ENCODE assay signal across 18 cellular contexts in the genomic region with DNA sequence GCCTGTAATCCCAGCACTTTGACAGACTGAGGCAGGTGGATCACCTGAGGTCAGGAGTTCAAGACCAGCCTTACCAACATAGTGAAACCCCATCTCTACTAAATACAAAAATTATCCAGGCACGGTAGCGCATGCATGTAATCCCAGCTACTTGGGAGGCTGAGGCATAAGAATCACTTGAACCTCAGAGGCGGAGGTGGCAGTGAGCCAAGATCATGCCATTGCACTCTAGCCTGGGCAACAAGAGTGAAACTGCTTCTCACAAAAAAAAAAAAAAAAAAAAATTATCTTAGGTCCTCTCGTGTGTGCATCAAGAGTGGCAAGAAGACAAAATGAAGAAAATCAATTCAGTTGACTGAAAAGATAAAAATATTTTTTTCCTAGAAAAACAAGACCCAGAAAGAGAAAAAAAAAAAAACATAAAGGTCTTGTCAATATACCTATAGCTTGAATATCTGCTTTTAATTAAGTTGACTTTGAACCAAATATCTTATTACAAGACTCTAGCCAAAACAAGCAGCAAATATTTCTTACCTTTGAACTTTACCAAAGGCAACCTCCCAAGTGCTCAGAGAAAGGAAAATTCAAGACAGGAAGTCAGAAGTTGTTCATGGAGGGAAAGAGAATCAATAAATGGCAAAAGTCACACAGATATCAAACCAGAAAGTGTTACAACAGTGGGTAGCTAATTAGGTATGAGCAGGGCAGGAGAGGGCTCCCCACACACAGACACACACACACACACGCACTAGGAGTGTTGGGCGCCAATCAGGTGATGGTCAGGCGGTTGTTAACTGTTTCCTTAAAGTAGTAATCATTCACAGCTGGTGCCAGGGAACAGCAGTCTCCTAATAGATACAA. TPM values are rescaled to one million over a fixed set of nuclear protein-coding genes. Genes with fewer than 3 reads are reported as not detected.
DNase-seq lines count a peak whose midpoint lies in the region; ATAC-seq, FAIRE-seq and TF ChIP-seq lines count a peak whose summit lies in the region.
"Had no signal": no experiment of that assay in that cellular context is flagged by ENCODE, and none has a peak within 500 bp of the region (broad histone marks: within the 10 kb centered on the region; RNA-seq: fewer than 3 reads in every experiment).

No MANE protein-coding gene starts in this region.

- H3K4me3 Mint-ChIP-seq in activated naive CD4-positive, alpha-beta T cell treated with anti-CD3 and anti-CD28 coated beads, Interleukin-2, amount 50 U/mL, for 24 hours: no peak overlapping the region
- H3K4me3 Mint-ChIP-seq: CD8-positive, alpha-beta memory T cell; GM23338; IgD-negative memory B cell had no signal

- H3K27me3 ChIP-seq in small intestine (ENCODE audit: control insufficient read depth in 2 of 2, insufficient read depth in 2 of 2, low read length in 2 of 2): no peaks in the 10 kb centered on the region
- no peaks in the 10 kb centered on the region for H3K27me3 ChIP-seq in gastrocnemius medialis
- H3K27me3 ChIP-seq: BLaER1 had no signal

- DNase-seq in activated naive CD4-positive, alpha-beta T cell (lab: John Stamatoyannopoulos, UW): no peak
- no peak for DNase-seq in left lobe of liver (ENCODE audit: low spot score)
- DNase-seq in small intestine: peak; percentile 89
- no peak for DNase-seq in activated CD4-positive, alpha-beta T cell treated with anti-CD3 and anti-CD28 coated beads for 48 hours
- no peak for DNase-seq in NCI-H226
- DNase-seq in gastrocnemius medialis: no peak
- DNase-seq: AML-193; Caco-2; CD8-positive, alpha-beta memory T cell; H7 had no signal

- in situ Hi-C loops in gastrocnemius medialis (cut with MboI; ENCODE audit: low sequenced_read_pairs in 4 of 4): no loop called here

- H3K4me1 ChIP-seq in small intestine (ENCODE audit: control insufficient read depth in 2 of 2, insufficient read depth in 1 of 2, low read depth in 1 of 2, low read length in 1 of 2) (no peaks in the 10 kb centered on the region), gastrocnemius medialis (no peaks in the 10 kb centered on the region)
- H3K4me1 ChIP-seq: BLaER1, Caco-2 had no signal

- 39 to 70% (median 42%) methylated on average over 7 of the region's 7 CpGs for WGBS in small intestine, 3 donors

- intact Hi-C loops in gastrocnemius medialis (cut with DNase I; ENCODE audit: low total_unique reads): no loop called here

- peak overlapping the region; percentile 50 to 81 for H3K27ac ChIP-seq in small intestine (ENCODE audit: low read depth in 1 of 2, low read length in 1 of 2)
- no peak overlapping the region for H3K27ac ChIP-seq in gastrocnemius medialis
- H3K27ac ChIP-seq: 22Rv1, BLaER1 had no signal

- H3K27ac Mint-ChIP-seq in activated naive CD4-positive, alpha-beta T cell treated with anti-CD3 and anti-CD28 coated beads, Interleukin-2, amount 50 U/mL, for 24 hours: peak overlapping the region; percentile 47
- H3K27ac Mint-ChIP-seq: CD8-positive, alpha-beta memory T cell; GM23338 had no signal

- TF ChIP-seq POLR2A in gastrocnemius medialis (IDR thresholded peaks at IDR 0.05): no peak

- H3K4me1 Mint-ChIP-seq in activated naive CD4-positive, alpha-beta T cell treated with anti-CD3 and anti-CD28 coated beads, Interleukin-2, amount 50 U/mL, for 24 hours: no peaks in the 10 kb centered on the region
- H3K4me1 Mint-ChIP-seq: GM23338 had no signal

- ATAC-seq in left lobe of liver (peak; percentile 57), GM19023 (IDR thresholded peaks at IDR 0.05; ENCODE audit: unreplicated experiment) (no peak), gastrocnemius medialis (no peak)
- ATAC-seq: GM12878, GM23338 had no signal

- H3K4me3 ChIP-seq in small intestine (ENCODE audit: low read depth in 1 of 2, low read length in 2 of 2) (no peak overlapping the region), gastrocnemius medialis (no peak overlapping the region)
- H3K4me3 ChIP-seq: BLaER1, GM12878, GM23338 had no signal

- H3K36me3 ChIP-seq in small intestine (ENCODE audit: control insufficient read depth in 2 of 2, insufficient read depth in 2 of 2, low read length in 2 of 2): no peaks in the 10 kb centered on the region
- H3K36me3 ChIP-seq in gastrocnemius medialis: no peaks in the 10 kb centered on the region
- H3K36me3 ChIP-seq: BLaER1 had no signal

- no peaks in the 10 kb centered on the region for H3K27me3 Mint-ChIP-seq in activated naive CD4-positive, alpha-beta T cell treated with anti-CD3 and anti-CD28 coated beads, Interleukin-2, amount 50 U/mL, for 24 hours

- peaks cover 2% of the 10 kb centered on the region for H3K36me3 Mint-ChIP-seq in activated naive CD4-positive, alpha-beta T cell treated with anti-CD3 and anti-CD28 coated beads, Interleukin-2, amount 50 U/mL, for 24 hours
- H3K36me3 Mint-ChIP-seq: IgD-negative memory B cell had no signal

- H3K9me3 ChIP-seq in small intestine (ENCODE audit: control insufficient read depth, low read depth) (no peaks in the 10 kb centered on the region), gastrocnemius medialis (no peaks in the 10 kb centered on the region)

- FAIRE-seq in small intestine (lab: Jason Lieb, UNC): peak; percentile 10
- FAIRE-seq: GM12878, GM18507 had no signal

- peaks cover 4% of the 10 kb centered on the region for H3K9me3 Mint-ChIP-seq in activated naive CD4-positive, alpha-beta T cell treated with anti-CD3 and anti-CD28 coated beads, Interleukin-2, amount 50 U/mL, for 24 hours

- no peak for TF ChIP-seq CTCF in gastrocnemius medialis (IDR thresholded peaks at IDR 0.05 in 4 of 5, conservative IDR thresholded peaks at IDR 0.05 in 1 of 5)

RNA-seq across cellular contexts. Expression of a gene that starts 29.6 kb away (rescaled TPM):
- total RNA-seq in left lobe of liver: not detected
- 100 to 1,000 TPM in 1 of 3 donors, 10 to 100 TPM in 2; 33.8 to 318 (median 90.2) TPM for polyA plus RNA-seq in small intestine
- total RNA-seq in gastrocnemius medialis: not detected
- total RNA-seq: CD8-positive, alpha-beta memory T cell; GM12878 had no signal
- polyA plus RNA-seq: CD8-positive, alpha-beta memory T cell; GM12878; IgD-negative memory B cell had no signal

RNA-seq across cellular contexts. Expression of a gene that starts 40.0 kb away (rescaled TPM):
- total RNA-seq in left lobe of liver (2.4 TPM), gastrocnemius medialis (under 1 TPM in 1 of 4 donors, not detected in 3; 0.61 TPM)
- 100 to 1,000 TPM in 1 of 3 donors, 10 to 100 TPM in 2; 21.6 to 230 (median 39.8) TPM for polyA plus RNA-seq in small intestine
- total RNA-seq: Caco-2; CD8-positive, alpha-beta memory T cell; GM12878; GM23338; H7 had no signal
- polyA plus RNA-seq: CD8-positive, alpha-beta memory T cell; GM12878; GM23338; IgD-negative memory B cell had no signal

Comparison
In these comparisons a context has a peak if more than half of its experiments do, and no peak if none do; other contexts are left out.
1. H3K27ac ChIP-seq: peak in small intestine (2 of 2); none in gastrocnemius medialis (0 of 4).